Comparison of ENCODE assay signal across 1 cellular context in the genomic region with DNA sequence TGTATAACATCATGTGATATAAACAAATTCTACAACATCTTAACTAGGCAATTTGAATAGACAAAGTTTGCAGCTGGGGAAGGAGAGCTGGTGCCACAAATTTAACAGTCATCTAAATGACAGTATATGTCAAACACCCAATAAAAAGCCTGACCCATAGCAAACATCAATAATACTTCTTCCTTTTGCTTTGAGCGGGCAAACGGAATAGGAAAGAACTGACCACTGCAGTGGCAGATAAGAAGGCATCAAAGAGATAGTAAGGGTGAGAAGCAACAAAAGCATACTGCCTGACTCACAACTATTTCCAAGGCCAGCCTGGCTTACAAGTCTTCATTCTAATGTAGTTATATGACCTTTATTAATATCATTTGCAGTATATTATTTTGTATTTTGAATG.
A peak's percentile ranks its signal among the peaks of the same experiment; 100 is the strongest.
TF ChIP-seq lines count a peak whose summit lies in the region.

No MANE protein-coding gene starts in this region.

TF ChIP-seq in K562, 482 proteins besides CTCF, POLR2A, EP300 and RAD21 (continued from another document):
- TF ChIP-seq RBM14 (IDR thresholded peaks at IDR 0.05; ENCODE audit: borderline replicate concordance, insufficient read depth, low read depth, low read length): no peak
- peak; percentile 49; the same call in 1 of the 2 replicates for TF ChIP-seq RNF2 (IDR thresholded peaks at IDR 0.05)
- no peak for TF ChIP-seq PTTG1 (tag; IDR thresholded peaks at IDR 0.05; ENCODE audit: low read depth)
- peak; percentile 37; the same call in 1 of the 2 replicates for TF ChIP-seq MTA2 (IDR thresholded peaks at IDR 0.05; ENCODE audit: low read depth)
- no peak for TF ChIP-seq EWSR1 (IDR thresholded peaks at IDR 0.05; ENCODE audit: borderline replicate concordance, low read depth, partially characterized antibody)
- no peak for TF ChIP-seq ZNF212 (CRISPR knock-in tag; IDR thresholded peaks at IDR 0.05)
- no peak for TF ChIP-seq KAT2B (IDR thresholded peaks at IDR 0.05; ENCODE audit: low read depth, low read length)
- peak; percentile 73 for TF ChIP-seq MECOM (CRISPR knock-in tag; IDR thresholded peaks at IDR 0.05)
- TF ChIP-seq, protein P1, sequence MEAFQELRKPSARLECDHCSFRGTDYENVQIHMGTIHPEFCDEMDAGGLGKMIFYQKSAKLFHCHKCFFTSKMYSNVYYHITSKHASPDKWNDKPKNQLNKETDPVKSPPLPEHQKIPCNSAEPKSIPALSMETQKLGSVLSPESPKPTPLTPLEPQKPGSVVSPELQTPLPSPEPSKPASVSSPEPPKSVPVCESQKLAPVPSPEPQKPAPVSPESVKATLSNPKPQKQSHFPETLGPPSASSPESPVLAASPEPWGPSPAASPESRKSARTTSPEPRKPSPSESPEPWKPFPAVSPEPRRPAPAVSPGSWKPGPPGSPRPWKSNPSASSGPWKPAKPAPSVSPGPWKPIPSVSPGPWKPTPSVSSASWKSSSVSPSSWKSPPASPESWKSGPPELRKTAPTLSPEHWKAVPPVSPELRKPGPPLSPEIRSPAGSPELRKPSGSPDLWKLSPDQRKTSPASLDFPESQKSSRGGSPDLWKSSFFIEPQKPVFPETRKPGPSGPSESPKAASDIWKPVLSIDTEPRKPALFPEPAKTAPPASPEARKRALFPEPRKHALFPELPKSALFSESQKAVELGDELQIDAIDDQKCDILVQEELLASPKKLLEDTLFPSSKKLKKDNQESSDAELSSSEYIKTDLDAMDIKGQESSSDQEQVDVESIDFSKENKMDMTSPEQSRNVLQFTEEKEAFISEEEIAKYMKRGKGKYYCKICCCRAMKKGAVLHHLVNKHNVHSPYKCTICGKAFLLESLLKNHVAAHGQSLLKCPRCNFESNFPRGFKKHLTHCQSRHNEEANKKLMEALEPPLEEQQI (IDR thresholded peaks at IDR 0.05): peak; percentile 88
- TF ChIP-seq, protein P2, sequence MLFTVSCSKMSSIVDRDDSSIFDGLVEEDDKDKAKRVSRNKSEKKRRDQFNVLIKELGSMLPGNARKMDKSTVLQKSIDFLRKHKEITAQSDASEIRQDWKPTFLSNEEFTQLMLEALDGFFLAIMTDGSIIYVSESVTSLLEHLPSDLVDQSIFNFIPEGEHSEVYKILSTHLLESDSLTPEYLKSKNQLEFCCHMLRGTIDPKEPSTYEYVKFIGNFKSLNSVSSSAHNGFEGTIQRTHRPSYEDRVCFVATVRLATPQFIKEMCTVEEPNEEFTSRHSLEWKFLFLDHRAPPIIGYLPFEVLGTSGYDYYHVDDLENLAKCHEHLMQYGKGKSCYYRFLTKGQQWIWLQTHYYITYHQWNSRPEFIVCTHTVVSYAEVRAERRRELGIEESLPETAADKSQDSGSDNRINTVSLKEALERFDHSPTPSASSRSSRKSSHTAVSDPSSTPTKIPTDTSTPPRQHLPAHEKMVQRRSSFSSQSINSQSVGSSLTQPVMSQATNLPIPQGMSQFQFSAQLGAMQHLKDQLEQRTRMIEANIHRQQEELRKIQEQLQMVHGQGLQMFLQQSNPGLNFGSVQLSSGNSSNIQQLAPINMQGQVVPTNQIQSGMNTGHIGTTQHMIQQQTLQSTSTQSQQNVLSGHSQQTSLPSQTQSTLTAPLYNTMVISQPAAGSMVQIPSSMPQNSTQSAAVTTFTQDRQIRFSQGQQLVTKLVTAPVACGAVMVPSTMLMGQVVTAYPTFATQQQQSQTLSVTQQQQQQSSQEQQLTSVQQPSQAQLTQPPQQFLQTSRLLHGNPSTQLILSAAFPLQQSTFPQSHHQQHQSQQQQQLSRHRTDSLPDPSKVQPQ (CRISPR knock-in tag; IDR thresholded peaks at IDR 0.05; ENCODE audit: borderline replicate concordance): no peak
- TF ChIP-seq SRSF1 (IDR thresholded peaks at IDR 0.05; ENCODE audit: low read depth, low read length): no peak
- TF ChIP-seq, protein P3, sequence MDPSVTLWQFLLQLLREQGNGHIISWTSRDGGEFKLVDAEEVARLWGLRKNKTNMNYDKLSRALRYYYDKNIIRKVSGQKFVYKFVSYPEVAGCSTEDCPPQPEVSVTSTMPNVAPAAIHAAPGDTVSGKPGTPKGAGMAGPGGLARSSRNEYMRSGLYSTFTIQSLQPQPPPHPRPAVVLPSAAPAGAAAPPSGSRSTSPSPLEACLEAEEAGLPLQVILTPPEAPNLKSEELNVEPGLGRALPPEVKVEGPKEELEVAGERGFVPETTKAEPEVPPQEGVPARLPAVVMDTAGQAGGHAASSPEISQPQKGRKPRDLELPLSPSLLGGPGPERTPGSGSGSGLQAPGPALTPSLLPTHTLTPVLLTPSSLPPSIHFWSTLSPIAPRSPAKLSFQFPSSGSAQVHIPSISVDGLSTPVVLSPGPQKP (CRISPR knock-in tag; IDR thresholded peaks at IDR 0.05): no peak
- no peak for TF ChIP-seq HDAC6 (IDR thresholded peaks at IDR 0.05; ENCODE audit: low read depth, low read length)
- TF ChIP-seq, protein P4, sequence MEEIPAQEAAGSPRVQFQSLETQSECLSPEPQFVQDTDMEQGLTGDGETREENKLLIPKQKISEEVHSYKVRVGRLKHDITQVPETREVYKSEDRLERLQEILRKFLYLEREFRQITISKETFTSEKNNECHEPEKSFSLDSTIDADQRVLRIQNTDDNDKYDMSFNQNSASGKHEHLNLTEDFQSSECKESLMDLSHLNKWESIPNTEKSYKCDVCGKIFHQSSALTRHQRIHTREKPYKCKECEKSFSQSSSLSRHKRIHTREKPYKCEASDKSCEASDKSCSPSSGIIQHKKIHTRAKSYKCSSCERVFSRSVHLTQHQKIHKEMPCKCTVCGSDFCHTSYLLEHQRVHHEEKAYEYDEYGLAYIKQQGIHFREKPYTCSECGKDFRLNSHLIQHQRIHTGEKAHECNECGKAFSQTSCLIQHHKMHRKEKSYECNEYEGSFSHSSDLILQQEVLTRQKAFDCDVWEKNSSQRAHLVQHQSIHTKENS (CRISPR knock-in tag; IDR thresholded peaks at IDR 0.05): no peak
- TF ChIP-seq FOSL1 (tag; conservative IDR thresholded peaks at IDR 0.05): peak; percentile 46; the same call in 1 of the 2 replicates
- TF ChIP-seq, protein P5, sequence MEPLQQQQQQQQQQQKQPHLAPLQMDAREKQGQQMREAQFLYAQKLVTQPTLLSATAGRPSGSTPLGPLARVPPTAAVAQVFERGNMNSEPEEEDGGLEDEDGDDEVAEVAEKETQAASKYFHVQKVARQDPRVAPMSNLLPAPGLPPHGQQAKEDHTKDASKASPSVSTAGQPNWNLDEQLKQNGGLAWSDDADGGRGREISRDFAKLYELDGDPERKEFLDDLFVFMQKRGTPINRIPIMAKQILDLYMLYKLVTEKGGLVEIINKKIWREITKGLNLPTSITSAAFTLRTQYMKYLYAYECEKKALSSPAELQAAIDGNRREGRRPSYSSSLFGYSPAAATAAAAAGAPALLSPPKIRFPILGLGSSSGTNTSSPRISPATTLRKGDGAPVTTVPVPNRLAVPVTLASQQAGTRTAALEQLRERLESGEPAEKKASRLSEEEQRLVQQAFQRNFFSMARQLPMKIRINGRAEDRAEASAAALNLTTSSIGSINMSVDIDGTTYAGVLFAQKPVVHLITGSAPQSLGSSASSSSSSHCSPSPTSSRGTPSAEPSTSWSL (CRISPR knock-in tag; IDR thresholded peaks at IDR 0.05; ENCODE audit: borderline replicate concordance): no peak
- TF ChIP-seq NFE2 (IDR thresholded peaks at IDR 0.05; ENCODE audit: low read depth): 0 out of 2 replicates have a peak, but pooled peaks have one; percentile 15
- TF ChIP-seq, protein P6, sequence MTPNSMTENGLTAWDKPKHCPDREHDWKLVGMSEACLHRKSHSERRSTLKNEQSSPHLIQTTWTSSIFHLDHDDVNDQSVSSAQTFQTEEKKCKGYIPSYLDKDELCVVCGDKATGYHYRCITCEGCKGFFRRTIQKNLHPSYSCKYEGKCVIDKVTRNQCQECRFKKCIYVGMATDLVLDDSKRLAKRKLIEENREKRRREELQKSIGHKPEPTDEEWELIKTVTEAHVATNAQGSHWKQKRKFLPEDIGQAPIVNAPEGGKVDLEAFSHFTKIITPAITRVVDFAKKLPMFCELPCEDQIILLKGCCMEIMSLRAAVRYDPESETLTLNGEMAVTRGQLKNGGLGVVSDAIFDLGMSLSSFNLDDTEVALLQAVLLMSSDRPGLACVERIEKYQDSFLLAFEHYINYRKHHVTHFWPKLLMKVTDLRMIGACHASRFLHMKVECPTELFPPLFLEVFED (CRISPR knock-in tag; conservative IDR thresholded peaks at IDR 0.05): no peak
- TF ChIP-seq, protein P7, sequence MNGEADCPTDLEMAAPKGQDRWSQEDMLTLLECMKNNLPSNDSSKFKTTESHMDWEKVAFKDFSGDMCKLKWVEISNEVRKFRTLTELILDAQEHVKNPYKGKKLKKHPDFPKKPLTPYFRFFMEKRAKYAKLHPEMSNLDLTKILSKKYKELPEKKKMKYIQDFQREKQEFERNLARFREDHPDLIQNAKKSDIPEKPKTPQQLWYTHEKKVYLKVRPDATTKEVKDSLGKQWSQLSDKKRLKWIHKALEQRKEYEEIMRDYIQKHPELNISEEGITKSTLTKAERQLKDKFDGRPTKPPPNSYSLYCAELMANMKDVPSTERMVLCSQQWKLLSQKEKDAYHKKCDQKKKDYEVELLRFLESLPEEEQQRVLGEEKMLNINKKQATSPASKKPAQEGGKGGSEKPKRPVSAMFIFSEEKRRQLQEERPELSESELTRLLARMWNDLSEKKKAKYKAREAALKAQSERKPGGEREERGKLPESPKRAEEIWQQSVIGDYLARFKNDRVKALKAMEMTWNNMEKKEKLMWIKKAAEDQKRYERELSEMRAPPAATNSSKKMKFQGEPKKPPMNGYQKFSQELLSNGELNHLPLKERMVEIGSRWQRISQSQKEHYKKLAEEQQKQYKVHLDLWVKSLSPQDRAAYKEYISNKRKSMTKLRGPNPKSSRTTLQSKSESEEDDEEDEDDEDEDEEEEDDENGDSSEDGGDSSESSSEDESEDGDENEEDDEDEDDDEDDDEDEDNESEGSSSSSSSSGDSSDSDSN (IDR thresholded peaks at IDR 0.05; ENCODE audit: borderline replicate concordance in 1 of 2, low read depth in 2 of 2, low read length in 2 of 2): no peak
- TF ChIP-seq MCM3 (IDR thresholded peaks at IDR 0.05): no peak
- no peak for TF ChIP-seq ZNF644 (tag; IDR thresholded peaks at IDR 0.05; ENCODE audit: low read depth)
- TF ChIP-seq BRF1 (IDR thresholded peaks at IDR 0.05; ENCODE audit: borderline replicate concordance, extremely low read depth, insufficient read length): no peak
- TF ChIP-seq GABPA (tag; conservative IDR thresholded peaks at IDR 0.05; ENCODE audit: low read depth): peak; percentile 28; the same call in 1 of the 2 replicates
- TF ChIP-seq NCOR1 (IDR thresholded peaks at IDR 0.05): peak; percentile 29; the same call in 1 of the 2 replicates
